18 cellular contexts compared by ENCODE assay signal in genomic region chr11:87324817-87325489, GRCh38.
DNase-seq lines count a peak whose midpoint lies in the region; ATAC-seq and TF ChIP-seq lines count a peak whose summit lies in the region.
"Had no signal": no experiment of that assay in that cellular context is flagged by ENCODE, and none has a peak within 500 bp of the region (broad histone marks: within the 10 kb centered on the region; RNA-seq: fewer than 3 reads in every experiment).

No MANE protein-coding gene starts in this region.

- no peak for TF ChIP-seq POLR2A in breast epithelium (IDR thresholded peaks at IDR 0.05)

- no peaks in the 10 kb centered on the region for H3K9me3 ChIP-seq in breast epithelium
- H3K9me3 ChIP-seq: tibial nerve had no signal

- H3K4me3 ChIP-seq in breast epithelium, result no peak overlapping the region
- H3K4me3 ChIP-seq: cardiac muscle cell, tibial nerve had no signal

- peak; percentile 46 for DNase-seq in foreskin melanocyte
- no peak for DNase-seq in NK-92 treated with Interleukin-12 subunit alpha and Interleukin-12 subunit beta, amount 100 ng/mL, for 24 hours (lab: John Stamatoyannopoulos, UW)
- no peak for DNase-seq in breast epithelium (ENCODE audit: low spot score in 2 of 2)
- DNase-seq in hepatic stellate cell (ENCODE audit: low spot score), result no peak
- DNase-seq: activated naive CD4-positive, alpha-beta T cell treated with anti-CD3 and anti-CD28 coated beads, Interleukin-2, amount 10 ng/mL, durations not matched to agents 7 days and 5 days; COR-L47; effector memory CD8-positive, alpha-beta T cell; foreskin fibroblast; NCI-H748 treated with DMSO at 0.1 percent for 48 hours; nucleus accumbens; WERI-Rb-1 had no signal

- no peak overlapping the region for H3K27ac ChIP-seq in breast epithelium
- H3K27ac ChIP-seq: cardiac muscle cell, tibial nerve, WERI-Rb-1 had no signal

- peak; percentile 48 for ATAC-seq in GM18517 (IDR thresholded peaks at IDR 0.05; ENCODE audit: unreplicated experiment)
- peak; percentile 51 for ATAC-seq in GM21423 (IDR thresholded peaks at IDR 0.05; ENCODE audit: unreplicated experiment)
- peak; percentile 59 for ATAC-seq in HG03432 (IDR thresholded peaks at IDR 0.05; ENCODE audit: unreplicated experiment)
- ATAC-seq in HG02759 (IDR thresholded peaks at IDR 0.05; ENCODE audit: unreplicated experiment), result no peak
- ATAC-seq: effector memory CD8-positive, alpha-beta T cell; stimulated activated effector memory CD8-positive, alpha-beta T cell treated with anti-CD3 and anti-CD28 coated beads, Interleukin-12 subunit alpha, Interleukin-12 subunit beta, amount 100 ng/mL, for 72 hours had no signal

- no peak for TF ChIP-seq CTCF in breast epithelium (IDR thresholded peaks at IDR 0.05)

- no peaks in the 10 kb centered on the region for H3K4me1 ChIP-seq in breast epithelium

- H3K27me3 ChIP-seq in breast epithelium, result no peaks in the 10 kb centered on the region
- H3K27me3 ChIP-seq: cardiac muscle cell, tibial nerve had no signal

- peaks cover 2% of the 10 kb centered on the region for H3K36me3 ChIP-seq in breast epithelium

- intact Hi-C loops in breast epithelium (cut with DNase I; ENCODE audit: low total_unique reads), result no loop called here
